Comparison of ENCODE assay signal across 10 cellular contexts in genomic region chr20:56440346-56441007, GRCh38. TPM values are rescaled to one million over a fixed set of nuclear protein-coding genes. Genes with fewer than 3 reads are reported as not detected.
DNase-seq lines count a peak whose midpoint lies in the region; ATAC-seq, FAIRE-seq and TF ChIP-seq lines count a peak whose summit lies in the region.
"Had no signal": no experiment of that assay in that cellular context is flagged by ENCODE, and none has a peak within 500 bp of the region (broad histone marks: within the 10 kb centered on the region; RNA-seq: fewer than 3 reads in every experiment).

No MANE protein-coding gene starts in this region.

- H3K36me3 ChIP-seq in trophoblast cell (ENCODE audit: control insufficient read depth in 1 of 2, insufficient read depth in 2 of 2, low read length in 2 of 2) = no peaks in the 10 kb centered on the region

- no peak overlapping the region for H3K18ac ChIP-seq in trophoblast cell (ENCODE audit: low read length)

- TF ChIP-seq POLR2A in GM18505 (IDR thresholded peaks at IDR 0.05; ENCODE audit: borderline replicate concordance, extremely low read depth, insufficient read depth, insufficient read length) = no peak

- no peaks in the 10 kb centered on the region for H3K27me3 ChIP-seq in trophoblast cell (ENCODE audit: insufficient read depth, low read length)

- H2BK12ac ChIP-seq in trophoblast cell (ENCODE audit: low read length) = peak overlapping the region; percentile 25

- no peak overlapping the region for H3K4ac ChIP-seq in trophoblast cell (ENCODE audit: low read depth, low read length)

- H3K23ac ChIP-seq in trophoblast cell (ENCODE audit: low read length) = no peak overlapping the region

- peaks cover 19 to 29% of the 10 kb centered on the region in 2 experiments for H3K4me1 ChIP-seq in trophoblast cell (ENCODE audit: control insufficient read depth in 1 of 2, insufficient read depth in 2 of 2, low read length in 2 of 2)

- no peaks in the 10 kb centered on the region for H3K79me2 ChIP-seq in trophoblast cell (ENCODE audit: control insufficient read depth, insufficient read depth, low read length, poor library complexity)

- peak overlapping the region; percentile 70 for H2BK120ac ChIP-seq in trophoblast cell (ENCODE audit: insufficient read depth, low read length, poor library complexity)

- FAIRE-seq in HTR-8/SVneo (lab: Jason Lieb, UNC) = no peak
- FAIRE-seq: H1 had no signal

- H4K8ac ChIP-seq in trophoblast cell (ENCODE audit: low read depth, low read length) = no peak overlapping the region

- DNase-seq in activated T-cell treated with anti-CD3 and anti-CD28 coated beads, Interleukin-2, amount 50 U/mL, for 48 hours = peak; percentile 42 to 61
- DNase-seq in trophoblast cell (no peak), NCI-H1417 (lab: John Stamatoyannopoulos, UW) (no peak), G401 (ENCODE audit: low spot score) (no peak), SW 1271 (lab: John Stamatoyannopoulos, UW) (no peak), HTR-8/SVneo (ENCODE audit: insufficient read length, low spot score) (no peak)

- ATAC-seq in GM18505 (IDR thresholded peaks at IDR 0.05; ENCODE audit: unreplicated experiment) (peak; percentile 80), HG03095 (IDR thresholded peaks at IDR 0.05; ENCODE audit: unreplicated experiment) (peak; percentile 73)

- peak overlapping the region; percentile 94 for H3K27ac ChIP-seq in trophoblast cell (ENCODE audit: low read depth, low read length)
- H3K27ac ChIP-seq: epithelial cell of prostate had no signal

- H2AFZ ChIP-seq in trophoblast cell (ENCODE audit: insufficient read depth, low read length, poor library complexity) = no peak overlapping the region

- H3K9me3 ChIP-seq in trophoblast cell (ENCODE audit: insufficient read depth, low read depth, low read length) = no peaks in the 10 kb centered on the region

- no CpG with 5 or more reads among the region's 4 CpGs for WGBS in trophoblast cell (ENCODE audit: extremely low coverage, insufficient coverage, insufficient read length)

- H3K4me2 ChIP-seq in trophoblast cell (ENCODE audit: low read length) = no peak overlapping the region

- H3K79me1 ChIP-seq in trophoblast cell (ENCODE audit: low read length) = peaks cover 16% of the 10 kb centered on the region

- peak overlapping the region; percentile 54 for H2BK5ac ChIP-seq in trophoblast cell (ENCODE audit: low read depth, low read length, poor library complexity)

- no peak overlapping the region for H2AK5ac ChIP-seq in trophoblast cell (ENCODE audit: low read length)

- H3K4me3 ChIP-seq in trophoblast cell (ENCODE audit: low read depth, low read length) = no peak overlapping the region

- H4K91ac ChIP-seq in trophoblast cell (ENCODE audit: low read depth, low read length) = peak overlapping the region; percentile 77

- in situ Hi-C loops in G401 (cut with HindIII; ENCODE audit: low sequenced_read_pairs) = no loop called here

- no peak overlapping the region for H4K12ac ChIP-seq in trophoblast cell (ENCODE audit: low read depth, low read length)

- no peak overlapping the region for H3K9ac ChIP-seq in trophoblast cell (ENCODE audit: low read length)

- H3K14ac ChIP-seq in trophoblast cell (ENCODE audit: low read length) = peak overlapping the region; percentile 16

RNA-seq across cellular contexts. Expression of gene RTF2, which starts 27.9 kb away (rescaled TPM):
- 61.2 and 61.7 TPM in 2 replicates for polyA plus RNA-seq in trophoblast cell (2013)
- 69.3 and 82.8 TPM in 2 replicates for total RNA-seq in G401 (2014; rRNA removed; shearing (Covaris generic))

RNA-seq across cellular contexts. Expression of gene CASS4, which starts 28.4 kb away (rescaled TPM):
- 0.22 and 0.29 TPM in 2 replicates for polyA plus RNA-seq in trophoblast cell (2013)
- 0.51 TPM in 1 of 2 replicates, not detected in the other for total RNA-seq in G401 (2014; rRNA removed; shearing (Covaris generic))
- total RNA-seq: H1 had no signal
- polyA plus RNA-seq: H1 had no signal

RNA-seq across cellular contexts. Expression of gene CSTF1, which starts 48.0 kb away (rescaled TPM):
- polyA plus RNA-seq in trophoblast cell (2013) = 29.1 and 30.3 TPM in 2 replicates
- total RNA-seq in G401 (2014; rRNA removed; shearing (Covaris generic)) = 54.6 and 76.4 TPM in 2 replicates

RNA-seq across cellular contexts. Expression of gene AURKA, which starts 48.5 kb away (rescaled TPM):
- polyA plus RNA-seq in trophoblast cell (2013) = 77.5 and 77.9 TPM in 2 replicates
- total RNA-seq in G401 (2014; rRNA removed; shearing (Covaris generic)) = 65.2 and 100 TPM in 2 replicates

Comparison
In these comparisons a context has a peak if more than half of its experiments do, and no peak if none do; other contexts are left out.
1. DNase-seq: peak in activated T-cell treated with anti-CD3 and anti-CD28 coated beads, Interleukin-2, amount 50 U/mL, for 48 hours (2 of 2); none in trophoblast cell (0 of 2), NCI-H1417 (0 of 3), G401 (single experiment), SW 1271 (0 of 2) and HTR-8/SVneo (single experiment).